In genomic region chr15:73700041-73700842, GRCh38 we compare ENCODE assay signal across 8 cellular contexts. TPM values are rescaled to one million over a fixed set of nuclear protein-coding genes. Genes with fewer than 3 reads are reported as not detected.
A peak's percentile ranks its signal among the peaks of the same experiment; 100 is the strongest.
DNase-seq lines count a peak whose midpoint lies in the region; ATAC-seq and TF ChIP-seq lines count a peak whose summit lies in the region.

No MANE protein-coding gene starts in this region.

- TF ChIP-seq CTCF in SU-DHL-6 (IDR thresholded peaks at IDR 0.05; ENCODE audit: insufficient read depth, low read length, poor library complexity, severe bottlenecking): peak; percentile 84
- peak; percentile 95 for TF ChIP-seq CTCF in psoas muscle (IDR thresholded peaks at IDR 0.05)
- TF ChIP-seq CTCF in vagina (IDR thresholded peaks at IDR 0.05): peak; percentile 91 to 93 (median 92)

- no peaks in the 10 kb centered on the region for H3K9me3 Mint-ChIP-seq in activated naive CD4-positive, alpha-beta T cell treated with anti-CD3 and anti-CD28 coated beads, Interleukin-2, amount 50 U/mL, for 72 hours

- 38% methylated on average over 13 of the region's 13 CpGs for WGBS in psoas muscle, 3 donors

- no peaks in the 10 kb centered on the region for H3K27me3 ChIP-seq in SU-DHL-6 (ENCODE audit: low read length)
- no peaks in the 10 kb centered on the region for H3K27me3 ChIP-seq in psoas muscle (ENCODE audit: insufficient read depth in 3 of 3, low read length in 2 of 3)
- no peaks in the 10 kb centered on the region for H3K27me3 ChIP-seq in vagina

- no peaks in the 10 kb centered on the region for H4K20me1 ChIP-seq in SU-DHL-6 (ENCODE audit: low read depth, low read length)

- DNase-seq in GM04504 (ENCODE audit: low read depth) (peak; percentile 45), NCI-H1048 (lab: John Stamatoyannopoulos, UW) (peak; percentile 9), Right ventricle myocardium superior (peak; percentile 79), psoas muscle (peak; percentile 71 to 87), vagina (ENCODE audit: extremely low spot score in 2 of 2) (no peak)
- peak; percentile 68 to 71 for DNase-seq in activated naive CD4-positive, alpha-beta T cell treated with anti-CD3 and anti-CD28 coated beads, Interleukin-2, amount 50 U/mL, for 72 hours (ENCODE audit: low spot score in 2 of 2)

- no peaks in the 10 kb centered on the region for H3F3A ChIP-seq in SU-DHL-6 (ENCODE audit: insufficient read depth)

- intact Hi-C loops in Right ventricle myocardium superior (cut with DNase I) (loop anchor here (1.0 to 10.0 kb wide), 3 partner anchors 23 to 395 kb away; no protein-coding TSS in a partner anchor), psoas muscle (cut with DNase I) (loop anchor here (1.0 to 5.0 kb wide), 5 partner anchors 23 to 139 kb away; no protein-coding TSS in a partner anchor), vagina (cut with DNase I) (loop anchor here (10.0 kb wide), 1 partner anchor 125 kb away; no protein-coding TSS in a partner anchor)

- peaks cover 29% of the 10 kb centered on the region for H3K4me1 ChIP-seq in psoas muscle
- peaks cover 28% of the 10 kb centered on the region for H3K4me1 ChIP-seq in vagina

- no peaks in the 10 kb centered on the region for H3K9me2 ChIP-seq in SU-DHL-6 (replicated peaks; ENCODE audit: insufficient read depth, low read length)

- no peaks in the 10 kb centered on the region for H3K79me2 ChIP-seq in SU-DHL-6 (ENCODE audit: insufficient read depth, low read length)

- no peak overlapping the region for H3K9ac ChIP-seq in SU-DHL-6 (ENCODE audit: low read length)

- no peak overlapping the region for H3K4me2 ChIP-seq in SU-DHL-6 (ENCODE audit: low read depth, low read length, poor library complexity, severe bottlenecking)

- H3K36me3 ChIP-seq in SU-DHL-6 (ENCODE audit: low read length) (no peaks in the 10 kb centered on the region), psoas muscle (ENCODE audit: insufficient read depth in 1 of 2, low read depth in 1 of 2) (peaks cover 0 to 21% of the 10 kb centered on the region in 2 donors), vagina (peaks cover 0 to 8% of the 10 kb centered on the region in 2 donors)

- H3K27ac ChIP-seq in SU-DHL-6 (ENCODE audit: low read depth, low read length) (no peak overlapping the region), psoas muscle (no peak overlapping the region), vagina (no peak overlapping the region)

- H3K9me3 ChIP-seq in SU-DHL-6 (ENCODE audit: insufficient read depth, low read length) (no peaks in the 10 kb centered on the region), psoas muscle (no peaks in the 10 kb centered on the region), vagina (no peaks in the 10 kb centered on the region)

- peak; percentile 41 to 61 for ATAC-seq in activated naive CD4-positive, alpha-beta T cell treated with anti-CD3 and anti-CD28 coated beads, Interleukin-2, amount 50 U/mL, for 72 hours
- peak; percentile 58 for ATAC-seq in Right ventricle myocardium superior (ENCODE audit: poor library complexity)
- ATAC-seq in psoas muscle: peak in 3 of 4 donors; percentile 50 to 79 (median 53)
- no peak for ATAC-seq in GM21786 (IDR thresholded peaks at IDR 0.05; ENCODE audit: unreplicated experiment)

- no peak for TF ChIP-seq POLR2A in vagina (IDR thresholded peaks at IDR 0.05)

- H3K27ac Mint-ChIP-seq in activated naive CD4-positive, alpha-beta T cell treated with anti-CD3 and anti-CD28 coated beads, Interleukin-2, amount 50 U/mL, for 72 hours: no peak overlapping the region

- H3K4me3 ChIP-seq in SU-DHL-6 (ENCODE audit: insufficient read depth, low read length, poor library complexity, severe bottlenecking) (no peak overlapping the region), psoas muscle (no peak overlapping the region), vagina (no peak overlapping the region)

- no peak overlapping the region for H2AFZ ChIP-seq in SU-DHL-6 (ENCODE audit: low read depth, low read length, severe bottlenecking)

- H3K36me3 Mint-ChIP-seq in activated naive CD4-positive, alpha-beta T cell treated with anti-CD3 and anti-CD28 coated beads, Interleukin-2, amount 50 U/mL, for 72 hours: no peaks in the 10 kb centered on the region

RNA-seq across cellular contexts. Expression of gene CD276, which starts 16.1 kb away (rescaled TPM):
- 1 to 10 TPM in 1 of 2 donors, under 1 TPM in 1; 0.73 to 2.5 TPM for total RNA-seq in activated naive CD4-positive, alpha-beta T cell treated with anti-CD3 and anti-CD28 coated beads, Interleukin-2, amount 50 U/mL, for 72 hours
- total RNA-seq in Right ventricle myocardium superior (36.5 TPM), psoas muscle (1 to 10 TPM; 7.5 to 8.9 (median 8.9) TPM), vagina (78.1 TPM)
- 10 to 100 TPM in 1 of 3 donors, 1 to 10 TPM in 2; 7.3 to 15.0 (median 7.7) TPM for polyA plus RNA-seq in psoas muscle

RNA-seq across cellular contexts. Expression of gene INSYN1, which starts 52.9 kb away (rescaled TPM):
- not detected for total RNA-seq in activated naive CD4-positive, alpha-beta T cell treated with anti-CD3 and anti-CD28 coated beads, Interleukin-2, amount 50 U/mL, for 72 hours
- 155 TPM for total RNA-seq in Right ventricle myocardium superior
- 10 to 100 TPM in 1 of 4 donors, 1 to 10 TPM in 3; 3.8 to 10.8 (median 5.7) TPM for total RNA-seq in psoas muscle
- 1 to 10 TPM in 2 of 3 donors, under 1 TPM in 1; 0.42 to 2.5 (median 1.6) TPM for polyA plus RNA-seq in psoas muscle
- 5.6 TPM for total RNA-seq in vagina

Comparison
In these comparisons a context has a peak if more than half of its experiments do, and no peak if none do; other contexts are left out.
1. DNase-seq: peak in GM04504 (single experiment), NCI-H1048 (single experiment), activated naive CD4-positive, alpha-beta T cell treated with anti-CD3 and anti-CD28 coated beads, Interleukin-2, amount 50 U/mL, for 72 hours (2 of 2), Right ventricle myocardium superior (single experiment) and psoas muscle (2 of 2); none in vagina (0 of 2).
2. RNA of gene INSYN1, which starts 52.9 kb away (total RNA-seq): 155 TPM in Right ventricle myocardium superior (single experiment); 3.8 to 10.8 TPM in psoas muscle, 5.6 TPM in vagina (single experiment) and not detected in activated naive CD4-positive, alpha-beta T cell treated with anti-CD3 and anti-CD28 coated beads, Interleukin-2, amount 50 U/mL, for 72 hours; every median in the first group is over 10 times any median in the second.
3. Peak in every context shown above with its lines, with median percentiles within 50 percentile points of each other: CTCF ChIP-seq.